In genomic region chr2:200423552-200423951, GRCh38 we compare ENCODE assay signal across 19 cellular contexts.
DNase-seq lines count a peak whose midpoint lies in the region; TF ChIP-seq lines count a peak whose summit lies in the region.
"Had no signal": no experiment of that assay in that cellular context is flagged by ENCODE, and none has a peak within 500 bp of the region (broad histone marks: within the 10 kb centered on the region; RNA-seq: fewer than 3 reads in every experiment).

No MANE protein-coding gene starts in this region.

- H3K79me2 ChIP-seq in GM23248 (ENCODE audit: insufficient read depth) (peaks cover 12% of the 10 kb centered on the region; the same call in 1 of the 2 replicates), MM.1S (ENCODE audit: low read length) (peaks cover 22% of the 10 kb centered on the region)

- peak overlapping the region; percentile 24 for H3K27ac ChIP-seq in GM23248
- peak overlapping the region; percentile 95 for H3K27ac ChIP-seq in MM.1S (ENCODE audit: low read length)
- H3K27ac ChIP-seq in dorsolateral prefrontal cortex = peak overlapping the region in 39 of 59 donors; percentile 1 to 73 (median 35)
- H3K27ac ChIP-seq: RWPE1, SK-N-MC had no signal

- peaks cover 24% of the 10 kb centered on the region for H3K36me3 ChIP-seq in GM23248 (ENCODE audit: low read depth)
- H3K36me3 ChIP-seq in MM.1S (replicated peaks; ENCODE audit: insufficient read depth, low read length) = peaks cover 5% of the 10 kb centered on the region; the same call in 1 of the 2 replicates

- H3F3A ChIP-seq in GM23248 (ENCODE audit: insufficient read depth) = no peaks in the 10 kb centered on the region
- peaks cover 54% of the 10 kb centered on the region for H3F3A ChIP-seq in MM.1S (ENCODE audit: insufficient read depth, low read length)

- peaks cover 19% of the 10 kb centered on the region; the same call in 1 of the 2 replicates for H3K4me1 ChIP-seq in GM23248 (ENCODE audit: insufficient read depth)
- peaks cover 71% of the 10 kb centered on the region for H3K4me1 ChIP-seq in MM.1S (ENCODE audit: low read length)

- no peaks in the 10 kb centered on the region for H3K9me3 Mint-ChIP-seq in activated CD4-positive, alpha-beta T cell treated with anti-CD3 and anti-CD28 coated beads, Interleukin-2, amount 10 ng/mL, durations not matched to agents 7 days and 5 days
- H3K9me3 Mint-ChIP-seq: CD4-positive, CD25-positive, alpha-beta regulatory T cell had no signal

- H3K9ac ChIP-seq in GM23248 (no peak overlapping the region), MM.1S (ENCODE audit: low read length) (peak overlapping the region; percentile 69)

- H3K9me2 ChIP-seq in GM23248 (ENCODE audit: insufficient read depth) (no peaks in the 10 kb centered on the region), MM.1S (replicated peaks; ENCODE audit: insufficient read depth, low read length) (no peaks in the 10 kb centered on the region)

- in situ Hi-C loops in GM23248 (cut with MboI) = no loop called here

- H3K9me3 ChIP-seq in GM23248 (ENCODE audit: low read depth) = no peaks in the 10 kb centered on the region
- no peaks in the 10 kb centered on the region for H3K9me3 ChIP-seq in MM.1S (replicated peaks; ENCODE audit: insufficient read depth, low read length)

- H3K27ac Mint-ChIP-seq in activated CD4-positive, alpha-beta T cell treated with anti-CD3 and anti-CD28 coated beads, Interleukin-2, amount 10 ng/mL, durations not matched to agents 7 days and 5 days = no peak overlapping the region

- CTCF ChIA-PET in activated CD4-positive, alpha-beta T cell treated with anti-CD3 and anti-CD28 coated beads, Interleukin-2, amount 10 ng/mL, durations not matched to agents 7 days and 5 days (lab: Charles Lee) = interaction anchor here (0.5 to 1.7 kb wide), 8 partner anchors 14 to 1906 kb away, joined by 3 to 5 read pairs (median 3); no protein-coding TSS in a partner anchor

- POLR2A ChIA-PET in activated CD4-positive, alpha-beta T cell treated with anti-CD3 and anti-CD28 coated beads, Interleukin-2, amount 10 ng/mL, durations not matched to agents 7 days and 5 days (lab: Charles Lee) = no interaction called here

- no peaks in the 10 kb centered on the region for H3K27me3 ChIP-seq in GM23248 (replicated peaks; ENCODE audit: insufficient read depth)
- H3K27me3 ChIP-seq in MM.1S (replicated peaks; ENCODE audit: insufficient read depth, low read length) = no peaks in the 10 kb centered on the region
- no peaks in the 10 kb centered on the region for H3K27me3 ChIP-seq in dorsolateral prefrontal cortex

- TF ChIP-seq CTCF in MM.1S (IDR thresholded peaks at IDR 0.05; ENCODE audit: low read length) (no peak), dorsolateral prefrontal cortex (IDR thresholded peaks at IDR 0.05 in 54 of 56, conservative IDR thresholded peaks at IDR 0.05 in 2 of 56; ENCODE audit: low read depth in 1 of 56, partially characterized antibody in 56 of 56) (no peak)

- H3K4me2 ChIP-seq in GM23248 (ENCODE audit: unreplicated experiment) = no peak overlapping the region
- H3K4me2 ChIP-seq in MM.1S (ENCODE audit: low read depth, low read length) = peak overlapping the region; percentile 75
- H3K4me2 ChIP-seq: PC-9 had no signal

- peaks cover 42% of the 10 kb centered on the region for H3K36me3 Mint-ChIP-seq in activated CD4-positive, alpha-beta T cell treated with anti-CD3 and anti-CD28 coated beads, Interleukin-2, amount 10 ng/mL, durations not matched to agents 7 days and 5 days (ENCODE audit: low read depth)

- H3K27me3 Mint-ChIP-seq in activated CD4-positive, alpha-beta T cell treated with anti-CD3 and anti-CD28 coated beads, Interleukin-2, amount 10 ng/mL, durations not matched to agents 7 days and 5 days = no peaks in the 10 kb centered on the region
- H3K27me3 Mint-ChIP-seq: CD4-positive, CD25-positive, alpha-beta regulatory T cell had no signal

- 100% methylated on average over 2 of the region's 2 CpGs for WGBS in GM23248 (ENCODE audit: low coverage in 1 of 2, low lambda C conversion rate in 2 of 2, missing lambda C conversion rate in 2 of 2), 2 experiments

- H3K4me1 Mint-ChIP-seq in activated CD4-positive, alpha-beta T cell treated with anti-CD3 and anti-CD28 coated beads, Interleukin-2, amount 10 ng/mL, durations not matched to agents 7 days and 5 days = peaks cover 15% of the 10 kb centered on the region

- DNase-seq in GM23248 (no peak), MM.1S (peak; percentile 69), dorsolateral prefrontal cortex (no peak), superior temporal gyrus (ENCODE audit: extremely low spot score) (peak; percentile 17), NCI-H2081 (lab: John Stamatoyannopoulos, UW) (no peak)
- DNase-seq in activated CD4-positive, alpha-beta T cell treated with anti-CD3 and anti-CD28 coated beads, Interleukin-2, amount 10 ng/mL, durations not matched to agents 7 days and 5 days = no peak
- no peak for DNase-seq in stimulated activated CD4-positive, alpha-beta T cell treated with anti-CD3 and anti-CD28 coated beads, Interleukin-2, amount 100 ng/mL, for 48 hours
- DNase-seq: CD4-positive, CD25-positive, alpha-beta regulatory T cell; DMS79 treated with DMSO at 0.1 percent for 48 hours; KBM-7; NCI-H1105 treated with DMSO at 0.1 percent for 48 hours; NCI-H2029 treated with DMSO at 0.1 percent for 48 hours; NCI-H2171 treated with DMSO at 0.1 percent for 48 hours; NCI-H526; PC-9; SHP77 treated with DMSO at 0.1 percent for 48 hours; SW 1271 had no signal

- H3K4me3 ChIP-seq in GM23248 = no peak overlapping the region
- peak overlapping the region; percentile 26 for H3K4me3 ChIP-seq in MM.1S (ENCODE audit: low read length)
- no peak overlapping the region for H3K4me3 ChIP-seq in dorsolateral prefrontal cortex
- H3K4me3 ChIP-seq: PC-9, SK-N-MC had no signal

- H4K20me1 ChIP-seq in GM23248 (ENCODE audit: insufficient read depth) (no peaks in the 10 kb centered on the region), MM.1S (ENCODE audit: insufficient read depth, low read length) (no peaks in the 10 kb centered on the region)

- no peak overlapping the region for H2AFZ ChIP-seq in GM23248
- H2AFZ ChIP-seq in MM.1S (ENCODE audit: low read length) = no peak overlapping the region
- H2AFZ ChIP-seq: PC-9 had no signal

- intact Hi-C loops in dorsolateral prefrontal cortex (cut with DNase I) = no loop called here

- no peak overlapping the region for H3K4me3 Mint-ChIP-seq in activated CD4-positive, alpha-beta T cell treated with anti-CD3 and anti-CD28 coated beads, Interleukin-2, amount 10 ng/mL, durations not matched to agents 7 days and 5 days
- H3K4me3 Mint-ChIP-seq: CD4-positive, CD25-positive, alpha-beta regulatory T cell had no signal

Comparison
In these comparisons a context has a peak if more than half of its experiments do, and no peak if none do; other contexts are left out.
1. DNase-seq: peak in MM.1S (single experiment) and superior temporal gyrus (single experiment); none in GM23248 (single experiment), dorsolateral prefrontal cortex (0 of 10), NCI-H2081 (0 of 2), activated CD4-positive, alpha-beta T cell treated with anti-CD3 and anti-CD28 coated beads, Interleukin-2, amount 10 ng/mL, durations not matched to agents 7 days and 5 days (single experiment) and stimulated activated CD4-positive, alpha-beta T cell treated with anti-CD3 and anti-CD28 coated beads, Interleukin-2, amount 100 ng/mL, for 48 hours (0 of 2).
2. H3K27ac ChIP-seq: peak in every context shown above with its lines; median percentile 95 in MM.1S; 35 in dorsolateral prefrontal cortex; 24 in GM23248.